In the genomic region with DNA sequence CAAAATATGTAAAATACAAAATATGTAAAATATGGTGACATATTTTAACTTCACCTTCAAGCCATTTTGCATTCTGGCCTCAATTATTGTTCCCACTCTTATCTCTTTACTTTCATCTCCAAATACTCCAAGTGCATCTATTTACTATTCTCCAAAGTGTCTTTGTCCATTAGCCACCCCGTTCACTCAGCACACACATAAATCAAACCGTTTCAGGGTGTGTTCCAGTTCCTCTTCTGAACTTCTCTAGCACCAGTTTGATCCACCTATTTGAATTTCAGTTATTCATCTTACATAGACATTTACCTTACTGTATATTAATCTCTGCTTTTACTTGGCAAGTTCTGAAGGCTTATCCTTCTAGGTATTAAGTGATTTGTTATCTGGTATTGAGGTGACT, we compare ENCODE assay signal across 16 cellular contexts. TPM values are rescaled to one million over a fixed set of nuclear protein-coding genes. Genes with fewer than 3 reads are reported as not detected.
"Had no signal": no experiment of that assay in that cellular context is flagged by ENCODE, and none has a peak within 500 bp of the region (broad histone marks: within the 10 kb centered on the region; RNA-seq: fewer than 3 reads in every experiment).

No MANE protein-coding gene starts in this region.

- H3K27ac Mint-ChIP-seq: activated naive CD8-positive, alpha-beta T cell treated with anti-CD3 and anti-CD28 coated beads for 36 hours had no signal

- H3K4me3 ChIP-seq: ascending aorta, esophagus squamous epithelium, right atrium auricular region, skin epidermis, upper lobe of left lung had no signal

- H3K27me3 ChIP-seq: ascending aorta, esophagus squamous epithelium, right atrium auricular region, upper lobe of left lung had no signal

- DNase-seq: activated CD4-positive, alpha-beta T cell treated with anti-CD3 and anti-CD28 coated beads, Interleukin-2, amount 50 U/mL, for 1 hour; activated CD8-positive, alpha-beta memory T cell treated with anti-CD3 and anti-CD28 coated beads for 24 hours; activated gamma-delta T cell treated with Interleukin-2 at 50 U/mL for 16 hours; activated naive CD8-positive, alpha-beta T cell treated with anti-CD3 and anti-CD28 coated beads for 36 hours; esophagus squamous epithelium; hippocampal formation; mammary epithelial cell; natural killer cell; occipital lobe; stimulated activated CD4-positive, alpha-beta T cell treated with anti-CD3 and anti-CD28 coated beads, Interleukin-4, amount 100 ng/mL, for 24 hours; stimulated activated naive CD8-positive, alpha-beta T cell treated with anti-CD3 and anti-CD28 coated beads, Interleukin-15, Interleukin-2, amounts not matched to agents 100 U/mL and 50 U/mL, for 24 hours; upper lobe of left lung had no signal

- H3K4me3 Mint-ChIP-seq: activated naive CD8-positive, alpha-beta T cell treated with anti-CD3 and anti-CD28 coated beads for 36 hours; natural killer cell had no signal

- H3K27ac ChIP-seq: ascending aorta, upper lobe of left lung had no signal

- H3K4me1 Mint-ChIP-seq: activated naive CD8-positive, alpha-beta T cell treated with anti-CD3 and anti-CD28 coated beads for 36 hours had no signal

- ATAC-seq: left lobe of liver; natural killer cell; stimulated activated naive CD8-positive, alpha-beta T cell treated with anti-CD3 and anti-CD28 coated beads, Interleukin-15, Interleukin-2, amounts not matched to agents 100 U/mL and 50 U/mL, for 24 hours had no signal

- H3K9me3 ChIP-seq: ascending aorta, esophagus squamous epithelium, right atrium auricular region, upper lobe of left lung had no signal

- H3K9me3 Mint-ChIP-seq: activated naive CD8-positive, alpha-beta T cell treated with anti-CD3 and anti-CD28 coated beads for 36 hours; natural killer cell had no signal

- H3K27me3 Mint-ChIP-seq: activated naive CD8-positive, alpha-beta T cell treated with anti-CD3 and anti-CD28 coated beads for 36 hours had no signal

- H3K4me1 ChIP-seq: ascending aorta, upper lobe of left lung had no signal

RNA-seq across cellular contexts. Expression of gene SGO1, which starts 45.1 kb away (rescaled TPM):
- total RNA-seq: ascending aorta had no signal
